8 cellular contexts compared by ENCODE assay signal in the genomic region with DNA sequence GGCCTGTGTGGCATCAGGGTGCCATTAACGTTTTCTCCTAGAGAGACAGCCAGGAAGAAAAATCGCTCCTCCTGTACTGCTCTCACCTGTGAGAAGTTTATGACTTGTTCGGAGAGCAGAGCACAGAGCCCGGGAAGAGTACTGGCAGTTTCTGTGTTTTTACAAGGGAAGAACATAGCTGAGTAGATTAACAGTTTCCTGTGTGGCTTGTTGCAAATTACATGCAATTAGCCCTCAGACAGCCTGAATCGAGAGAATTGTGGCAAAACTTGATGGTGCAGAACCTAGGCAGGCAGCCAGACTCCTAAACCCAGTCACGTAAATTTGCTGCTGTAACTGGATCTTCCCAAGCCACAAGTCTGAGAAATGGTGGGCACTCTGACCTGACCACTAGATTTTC. TPM values are rescaled to one million over a fixed set of nuclear protein-coding genes. Genes with fewer than 3 reads are reported as not detected.
A peak's percentile ranks its signal among the peaks of the same experiment; 100 is the strongest.
DNase-seq lines count a peak whose midpoint lies in the region; ATAC-seq and TF ChIP-seq lines count a peak whose summit lies in the region.

No MANE protein-coding gene starts in this region.

- H3K36me3 ChIP-seq in mesenchymal stem cell (ENCODE audit: control insufficient read depth in 1 of 2, insufficient read depth in 2 of 2, low read depth in 1 of 2, low read length in 2 of 2) (no peaks in the 10 kb centered on the region), left lung (no peaks in the 10 kb centered on the region)

- no peak overlapping the region for H3K9ac ChIP-seq in mesenchymal stem cell (ENCODE audit: low read length)

- H3K14ac ChIP-seq in mesenchymal stem cell (ENCODE audit: low read length in 2 of 2) = no peak overlapping the region

- H3K4me3 ChIP-seq in mesenchymal stem cell (ENCODE audit: insufficient read depth in 1 of 2, low read depth in 1 of 2, low read length in 2 of 2) = no peak overlapping the region
- no peak overlapping the region for H3K4me3 ChIP-seq in left lung

- H3K27me3 ChIP-seq in mesenchymal stem cell (ENCODE audit: control insufficient read depth in 1 of 2, insufficient read depth in 1 of 2, low read length in 2 of 2) = peaks cover 0 to 15% of the 10 kb centered on the region in 2 experiments
- H3K27me3 ChIP-seq in left lung = no peaks in the 10 kb centered on the region

- H3K27ac ChIP-seq in mesenchymal stem cell (ENCODE audit: low read length, poor library complexity, severe bottlenecking) (no peak overlapping the region), left lung (no peak overlapping the region)

- H2BK12ac ChIP-seq in mesenchymal stem cell (ENCODE audit: low read length in 2 of 2) = no peak overlapping the region

- no peak for TF ChIP-seq CTCF in left lung (IDR thresholded peaks at IDR 0.05)

- H4K8ac ChIP-seq in mesenchymal stem cell (ENCODE audit: low read length) = no peak overlapping the region

- DNase-seq in NCI-H146 treated with DMSO at 0.1 percent for 48 hours (lab: John Stamatoyannopoulos, UW; ENCODE audit: unreplicated experiment) (peak; percentile 19), mesenchymal stem cell (peak; percentile 11), NCI-H524 (lab: John Stamatoyannopoulos, UW) (no peak), left lung (no peak)
- DNase-seq in activated CD8-positive, alpha-beta memory T cell treated with anti-CD3 and anti-CD28 coated beads, Interleukin-2, amount 50 U/mL, for 4 hours = no peak

- intact Hi-C loops in left lung (cut with DNase I) = no loop called here

- 7% methylated on average over 6 of the region's 6 CpGs for WGBS in mesenchymal stem cell

- no peak overlapping the region for H2BK15ac ChIP-seq in mesenchymal stem cell (ENCODE audit: low read depth, poor library complexity, severe bottlenecking)

- ATAC-seq in GM18868 (IDR thresholded peaks at IDR 0.05; ENCODE audit: unreplicated experiment) = peak; percentile 46
- peak; percentile 53 for ATAC-seq in HG02588 (IDR thresholded peaks at IDR 0.05; ENCODE audit: unreplicated experiment)
- ATAC-seq in SK-N-SH treated with all-trans-retinoic acid at 6 μM for 48 hours = no peak
- no peak for ATAC-seq in left lung

- no peak overlapping the region for H2BK5ac ChIP-seq in mesenchymal stem cell (ENCODE audit: low read depth, low read length, poor library complexity, severe bottlenecking)

- H3K4ac ChIP-seq in mesenchymal stem cell (ENCODE audit: low read depth in 1 of 2, low read length in 2 of 2) = no peak overlapping the region

- H2AFZ ChIP-seq in mesenchymal stem cell (ENCODE audit: low read depth, low read length) = no peak overlapping the region

- no peak overlapping the region for H2BK120ac ChIP-seq in mesenchymal stem cell (ENCODE audit: low read depth, low read length)

- H2AK5ac ChIP-seq in mesenchymal stem cell (ENCODE audit: low read length, severe bottlenecking) = no peak overlapping the region

- H3K18ac ChIP-seq in mesenchymal stem cell (ENCODE audit: low read depth in 1 of 2, low read length in 2 of 2) = peak overlapping the region in 1 of 2 experiments; percentile 55

- H3K23ac ChIP-seq in mesenchymal stem cell (ENCODE audit: low read length in 2 of 2) = no peak overlapping the region

- no peak overlapping the region for H3K4me2 ChIP-seq in mesenchymal stem cell (ENCODE audit: low read length, poor library complexity, severe bottlenecking)

- no peaks in the 10 kb centered on the region for H3K79me1 ChIP-seq in mesenchymal stem cell (replicated peaks; ENCODE audit: low read length, poor library complexity, severe bottlenecking)

- H3K9me3 ChIP-seq in mesenchymal stem cell (ENCODE audit: control insufficient read depth, low read length) (no peaks in the 10 kb centered on the region), left lung (no peaks in the 10 kb centered on the region)

- H3K4me1 ChIP-seq in mesenchymal stem cell (ENCODE audit: control insufficient read depth, insufficient read depth, low read depth, low read length) (no peaks in the 10 kb centered on the region), left lung (peaks cover 0 to 12% of the 10 kb centered on the region in 2 donors)

- no peak overlapping the region for H4K91ac ChIP-seq in mesenchymal stem cell (ENCODE audit: low read length)

TF ChIP-seq in SK-N-SH treated with all-trans-retinoic acid at 6 μM for 48 hours, 23 proteins besides CTCF, POLR2A, EP300 and RAD21:
- TF ChIP-seq, protein P1, sequence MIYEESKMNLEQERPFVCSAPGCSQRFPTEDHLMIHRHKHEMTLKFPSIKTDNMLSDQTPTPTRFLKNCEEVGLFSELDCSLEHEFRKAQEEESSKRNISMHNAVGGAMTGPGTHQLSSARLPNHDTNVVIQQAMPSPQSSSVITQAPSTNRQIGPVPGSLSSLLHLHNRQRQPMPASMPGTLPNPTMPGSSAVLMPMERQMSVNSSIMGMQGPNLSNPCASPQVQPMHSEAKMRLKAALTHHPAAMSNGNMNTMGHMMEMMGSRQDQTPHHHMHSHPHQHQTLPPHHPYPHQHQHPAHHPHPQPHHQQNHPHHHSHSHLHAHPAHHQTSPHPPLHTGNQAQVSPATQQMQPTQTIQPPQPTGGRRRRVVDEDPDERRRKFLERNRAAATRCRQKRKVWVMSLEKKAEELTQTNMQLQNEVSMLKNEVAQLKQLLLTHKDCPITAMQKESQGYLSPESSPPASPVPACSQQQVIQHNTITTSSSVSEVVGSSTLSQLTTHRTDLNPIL (CRISPR knock-in tag; IDR thresholded peaks at IDR 0.05; ENCODE audit: low read depth) = no peak
- no peak for TF ChIP-seq ESRRG (CRISPR knock-in tag; IDR thresholded peaks at IDR 0.05)
- no peak for TF ChIP-seq ZFP3 (CRISPR knock-in tag; IDR thresholded peaks at IDR 0.05)
- no peak for TF ChIP-seq ZC3H10 (CRISPR knock-in tag; IDR thresholded peaks at IDR 0.05)
- no peak for TF ChIP-seq TCF4 (CRISPR knock-in tag; IDR thresholded peaks at IDR 0.05; ENCODE audit: borderline replicate concordance)
- TF ChIP-seq TSHZ2 (CRISPR knock-in tag; IDR thresholded peaks at IDR 0.05) = no peak
- TF ChIP-seq RARB (CRISPR knock-in tag; IDR thresholded peaks at IDR 0.05) = no peak
- no peak for TF ChIP-seq CSDC2 (CRISPR knock-in tag; IDR thresholded peaks at IDR 0.05)
- TF ChIP-seq ZFP30 (CRISPR knock-in tag; IDR thresholded peaks at IDR 0.05) = no peak
- no peak for TF ChIP-seq SNAI2 (CRISPR knock-in tag; IDR thresholded peaks at IDR 0.05)

RNA-seq across cellular contexts. Expression of gene PRKACG, which starts 32.1 kb away (rescaled TPM):
- polyA plus RNA-seq in mesenchymal stem cell (2013, experiment 1 of 2) = not detected
- polyA plus RNA-seq in mesenchymal stem cell (2013, experiment 2 of 2) = not detected
- total RNA-seq in left lung = not detected

RNA-seq across cellular contexts. Expression of gene FXN, which starts 53.7 kb away (rescaled TPM):
- polyA plus RNA-seq in mesenchymal stem cell (2013, experiment 1 of 2) = 21.5 TPM
- polyA plus RNA-seq in mesenchymal stem cell (2013, experiment 2 of 2) = 20.3 TPM
- 10 to 100 TPM; 11.0 to 13.1 TPM for total RNA-seq in left lung

Comparison
In these comparisons a context has a peak if more than half of its experiments do, and no peak if none do; other contexts are left out.
1. ATAC-seq: peak in GM18868 (single experiment) and HG02588 (single experiment); none in SK-N-SH treated with all-trans-retinoic acid at 6 μM for 48 hours (single experiment) and left lung (single experiment).
2. DNase-seq: peak in NCI-H146 treated with DMSO at 0.1 percent for 48 hours (single experiment) and mesenchymal stem cell (single experiment); none in NCI-H524 (0 of 2), left lung (0 of 2) and activated CD8-positive, alpha-beta memory T cell treated with anti-CD3 and anti-CD28 coated beads, Interleukin-2, amount 50 U/mL, for 4 hours (single experiment).